In genomic region chr6:142011156-142011555, GRCh38 we compare ENCODE assay signal across 28 cellular contexts.
DNase-seq lines count a peak whose midpoint lies in the region; ATAC-seq, FAIRE-seq and TF ChIP-seq lines count a peak whose summit lies in the region.
"Had no signal": no experiment of that assay in that cellular context is flagged by ENCODE, and none has a peak within 500 bp of the region (broad histone marks: within the 10 kb centered on the region; RNA-seq: fewer than 3 reads in every experiment).

No MANE protein-coding gene starts in this region.

- TF ChIP-seq CTCF in A549 (IDR thresholded peaks at IDR 0.05) (no peak), HFFc6 (IDR thresholded peaks at IDR 0.05) (no peak), bronchial epithelial cell (IDR thresholded peaks at IDR 0.05; ENCODE audit: insufficient read depth, low read length, severe bottlenecking) (no peak), fibroblast of villous mesenchyme (IDR thresholded peaks at IDR 0.05; ENCODE audit: insufficient read depth, low read depth, low read length) (no peak)

- H3K23ac ChIP-seq in neuronal stem cell (ENCODE audit: low read depth, low read length, poor library complexity): no peak overlapping the region

- H3K4ac ChIP-seq in neuronal stem cell (ENCODE audit: low read length): no peak overlapping the region

- no peak for TF ChIP-seq POLR2A in A549 (IDR thresholded peaks at IDR 0.05; ENCODE audit: low read length)

- no peak overlapping the region for H3K14ac ChIP-seq in neuronal stem cell (ENCODE audit: low read length)

- H3K18ac ChIP-seq in neuronal stem cell (ENCODE audit: low read length): no peak overlapping the region

- peaks cover 79% of the 10 kb centered on the region for H3K4me1 Mint-ChIP-seq in HFFc6 (ENCODE audit: low read depth)
- H3K4me1 Mint-ChIP-seq: IgD-negative memory B cell, memory B cell had no signal

- POLR2A ChIA-PET in A549 (lab: Yijun Ruan, JAX): no interaction called here

- H3K4me3 ChIP-seq in A549: no peak overlapping the region
- H3K4me3 ChIP-seq in bronchial epithelial cell (ENCODE audit: low read depth, low read length): no peak overlapping the region
- no peak overlapping the region for H3K4me3 ChIP-seq in fibroblast of villous mesenchyme (ENCODE audit: low read depth, low read length)
- H3K4me3 ChIP-seq in neuronal stem cell (ENCODE audit: low read length in 2 of 2): no peak overlapping the region
- H3K4me3 ChIP-seq: SK-N-MC, thyroid gland had no signal

- H2BK5ac ChIP-seq in neuronal stem cell (ENCODE audit: low read length): no peak overlapping the region

- CTCF ChIA-PET in A549 (lab: Yijun Ruan, JAX): no interaction called here

- no peak for TF ChIP-seq EP300 in A549 (IDR thresholded peaks at IDR 0.05)

- H3K27me3 ChIP-seq in bronchial epithelial cell (ENCODE audit: control insufficient read depth, insufficient read depth, low read length): no peaks in the 10 kb centered on the region
- H3K27me3 ChIP-seq in neuronal stem cell (ENCODE audit: control insufficient read depth in 3 of 3, insufficient read depth in 3 of 3, low read depth in 1 of 3, low read length in 3 of 3): no peaks in the 10 kb centered on the region
- H3K27me3 ChIP-seq: thyroid gland had no signal

- H2BK15ac ChIP-seq in neuronal stem cell (ENCODE audit: low read length): no peak overlapping the region

- H3K79me1 ChIP-seq in neuronal stem cell (ENCODE audit: low read depth, low read length): no peaks in the 10 kb centered on the region

- no peak overlapping the region for H4K8ac ChIP-seq in neuronal stem cell (ENCODE audit: low read depth, low read length)

- DNase-seq in A549 (ENCODE audit: low read depth in 1 of 2, low spot score in 1 of 2) (no peak), HFFc6 (peak; percentile 38), bronchial epithelial cell (ENCODE audit: low read depth) (peak; percentile 50), fibroblast of villous mesenchyme (ENCODE audit: low read depth) (peak; percentile 26), COR-L47 (lab: John Stamatoyannopoulos, UW) (no peak), T-helper 2 cell (no peak), NCI-H2227 (lab: John Stamatoyannopoulos, UW; ENCODE audit: unreplicated experiment) (no peak), neuronal stem cell (ENCODE audit: low spot score) (no peak)
- DNase-seq: 8988T; activated CD4-positive, alpha-beta T cell treated with anti-CD3 and anti-CD28 coated beads, Interleukin-2, amount 50 U/mL, for 48 hours; activated effector memory CD4-positive, alpha-beta T cell treated with anti-CD3 and anti-CD28 coated beads, Interleukin-2, amount 50 U/mL, for 16 hours; activated naive CD8-positive, alpha-beta T cell treated with anti-CD3 and anti-CD28 coated beads, Interleukin-2, amount 50 U/mL, for 24 hours; dermis blood vessel endothelial cell; DND-41; NCI-H1417 treated with DMSO at 0.1 percent for 48 hours; NCI-H2107; NCI-H510A treated with DMSO at 0.1 percent for 48 hours; occipital lobe; stimulated activated CD4-positive, alpha-beta T cell treated with anti-CD3 and anti-CD28 coated beads, Interleukin-12 subunit alpha, Interleukin-12 subunit beta, amount 100 ng/mL, for 4 hours; stimulated activated CD4-positive, alpha-beta T cell treated with anti-CD3 and anti-CD28 coated beads, Interleukin-4, amount 100 ng/mL, for 4 hours; stimulated activated naive CD8-positive, alpha-beta T cell treated with anti-CD3 and anti-CD28 coated beads, Interleukin-15, Interleukin-2, amounts not matched to agents 100 U/mL and 50 U/mL, for 24 hours; T1000; thyroid gland had no signal

- no peak overlapping the region for H2AK5ac ChIP-seq in neuronal stem cell (ENCODE audit: low read depth, low read length)

- peak overlapping the region; percentile 34 for H3K4me3 Mint-ChIP-seq in HFFc6
- H3K4me3 Mint-ChIP-seq: activated naive CD8-positive, alpha-beta T cell treated with anti-CD3 and anti-CD28 coated beads, Interleukin-2, amount 50 U/mL, for 24 hours; IgD-negative memory B cell; memory B cell; WTC11 had no signal

- H3K4me2 ChIP-seq in A549 (peak overlapping the region; percentile 7; the same call in 1 of the 3 replicates), neuronal stem cell (ENCODE audit: insufficient read depth, low read length, poor library complexity, severe bottlenecking) (no peak overlapping the region)

- H3K27ac ChIP-seq in A549: peak overlapping the region in 1 of 2 experiments; percentile 45; a peak in 1 of 6 replicates
- H3K27ac ChIP-seq in neuronal stem cell (replicated peaks; ENCODE audit: low read length): no peak overlapping the region
- H3K27ac ChIP-seq: SK-N-MC, thyroid gland had no signal

- no peak overlapping the region for H2AFZ ChIP-seq in neuronal stem cell (ENCODE audit: low read length)

- no peak for TF ChIP-seq RAD21 in A549 (conservative IDR thresholded peaks at IDR 0.05 in 1 of 2, IDR thresholded peaks at IDR 0.05 in 1 of 2)

- peak overlapping the region; percentile 84 for H3K27ac Mint-ChIP-seq in HFFc6
- H3K27ac Mint-ChIP-seq: activated naive CD8-positive, alpha-beta T cell treated with anti-CD3 and anti-CD28 coated beads, Interleukin-2, amount 50 U/mL, for 24 hours; memory B cell; WTC11 had no signal

- H3K9ac ChIP-seq in neuronal stem cell (ENCODE audit: low read depth, low read length, poor library complexity): no peak overlapping the region

- H3K27me3 Mint-ChIP-seq in HFFc6 (ENCODE audit: insufficient read depth): no peaks in the 10 kb centered on the region
- H3K27me3 Mint-ChIP-seq: memory B cell had no signal

- H3K9me3 Mint-ChIP-seq in HFFc6: peaks cover 5% of the 10 kb centered on the region; the same call in 1 of the 2 replicates
- H3K9me3 Mint-ChIP-seq: activated naive CD8-positive, alpha-beta T cell treated with anti-CD3 and anti-CD28 coated beads, Interleukin-2, amount 50 U/mL, for 24 hours; memory B cell had no signal

- H3K9me3 ChIP-seq in A549: no peaks in the 10 kb centered on the region
- H3K9me3 ChIP-seq in neuronal stem cell (replicated peaks in 1 of 2; ENCODE audit: control insufficient read depth in 2 of 2, insufficient read depth in 1 of 2, low read depth in 1 of 2, low read length in 2 of 2): no peaks in the 10 kb centered on the region
- H3K9me3 ChIP-seq: thyroid gland had no signal

- no peak for ATAC-seq in A549
- ATAC-seq: activated naive CD8-positive, alpha-beta T cell treated with anti-CD3 and anti-CD28 coated beads, Interleukin-2, amount 50 U/mL, for 24 hours; stimulated activated naive CD8-positive, alpha-beta T cell treated with anti-CD3 and anti-CD28 coated beads, Interleukin-15, Interleukin-2, amounts not matched to agents 100 U/mL and 50 U/mL, for 24 hours; WTC11 had no signal

- peaks cover 11% of the 10 kb centered on the region for H3K36me3 Mint-ChIP-seq in HFFc6 (ENCODE audit: low read depth)
- H3K36me3 Mint-ChIP-seq: IgD-negative memory B cell, memory B cell had no signal

- H3K36me3 ChIP-seq in bronchial epithelial cell (ENCODE audit: control insufficient read depth, insufficient read depth, low read length) (no peaks in the 10 kb centered on the region), neuronal stem cell (replicated peaks in 1 of 2; ENCODE audit: control insufficient read depth in 2 of 2, insufficient read depth in 2 of 2, low read length in 2 of 2) (no peaks in the 10 kb centered on the region)
- H3K36me3 ChIP-seq: thyroid gland had no signal

- H2BK120ac ChIP-seq in neuronal stem cell (ENCODE audit: low read depth, low read length): no peak overlapping the region

- no peak for FAIRE-seq in A549 (lab: Jason Lieb, UNC)
- no peak for FAIRE-seq in bronchial epithelial cell (lab: Jason Lieb, UNC)
- FAIRE-seq: H54 had no signal

- no peak overlapping the region for H4K91ac ChIP-seq in neuronal stem cell (ENCODE audit: low read depth, low read length, poor library complexity)

- no peak overlapping the region for H2BK12ac ChIP-seq in neuronal stem cell (ENCODE audit: low read length)

- H3K4me1 ChIP-seq in A549 (peaks cover 35% of the 10 kb centered on the region), neuronal stem cell (ENCODE audit: control insufficient read depth in 2 of 2, insufficient read depth in 1 of 2, low read depth in 1 of 2, low read length in 2 of 2) (peaks cover 2 to 7% of the 10 kb centered on the region in 2 donors)
- H3K4me1 ChIP-seq: thyroid gland had no signal

TF ChIP-seq in A549, 52 proteins besides CTCF, POLR2A, EP300 and RAD21:
- TF ChIP-seq HOXA7 (CRISPR knock-in tag; IDR thresholded peaks at IDR 0.05): no peak
- TF ChIP-seq CBX8 (IDR thresholded peaks at IDR 0.05): no peak
- TF ChIP-seq, protein P1, sequence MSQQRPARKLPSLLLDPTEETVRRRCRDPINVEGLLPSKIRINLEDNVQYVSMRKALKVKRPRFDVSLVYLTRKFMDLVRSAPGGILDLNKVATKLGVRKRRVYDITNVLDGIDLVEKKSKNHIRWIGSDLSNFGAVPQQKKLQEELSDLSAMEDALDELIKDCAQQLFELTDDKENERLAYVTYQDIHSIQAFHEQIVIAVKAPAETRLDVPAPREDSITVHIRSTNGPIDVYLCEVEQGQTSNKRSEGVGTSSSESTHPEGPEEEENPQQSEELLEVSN (IDR thresholded peaks at IDR 0.05; ENCODE audit: borderline replicate concordance, low read depth): no peak
- TF ChIP-seq HDAC2 (IDR thresholded peaks at IDR 0.05): no peak
- TF ChIP-seq ESRRA (IDR thresholded peaks at IDR 0.05; ENCODE audit: borderline replicate concordance, low read length): no peak
- TF ChIP-seq SREBF2 (IDR thresholded peaks at IDR 0.05): no peak
- TF ChIP-seq TFCP2L1 (CRISPR knock-in tag; IDR thresholded peaks at IDR 0.05): no peak

Comparison
In these comparisons a context has a peak if more than half of its experiments do, and no peak if none do; other contexts are left out.
1. DNase-seq: peak in HFFc6 (single experiment), bronchial epithelial cell (single experiment) and fibroblast of villous mesenchyme (single experiment); none in A549 (0 of 2), COR-L47 (single experiment), T-helper 2 cell (0 of 5), NCI-H2227 (single experiment) and neuronal stem cell (single experiment).